Comparison of ENCODE assay signal across 1 cellular context in the genomic region with DNA sequence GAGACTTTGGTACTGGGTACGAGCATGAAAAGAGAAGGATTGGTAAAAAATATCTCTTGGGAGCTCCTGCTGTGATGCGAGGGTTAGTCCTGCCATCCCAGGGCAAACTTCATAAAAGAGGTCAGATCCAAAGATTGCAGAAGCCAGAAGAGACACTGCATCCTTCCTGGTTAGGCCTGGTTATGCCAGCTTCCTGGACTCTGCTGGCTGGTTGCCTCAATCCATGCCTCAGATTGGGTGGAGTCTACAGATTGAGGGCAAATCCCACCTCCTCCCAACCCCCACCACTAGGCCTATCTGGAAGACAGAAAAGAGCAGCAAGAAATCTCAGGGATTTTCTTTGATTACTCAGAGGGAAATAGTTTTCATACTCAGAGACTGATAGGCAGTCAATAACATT.
TF ChIP-seq lines count a peak whose summit lies in the region.

No MANE protein-coding gene starts in this region.

TF ChIP-seq in WTC11, 78 proteins besides CTCF, POLR2A, EP300 and RAD21 (continued from another document):
- TF ChIP-seq, protein P1, sequence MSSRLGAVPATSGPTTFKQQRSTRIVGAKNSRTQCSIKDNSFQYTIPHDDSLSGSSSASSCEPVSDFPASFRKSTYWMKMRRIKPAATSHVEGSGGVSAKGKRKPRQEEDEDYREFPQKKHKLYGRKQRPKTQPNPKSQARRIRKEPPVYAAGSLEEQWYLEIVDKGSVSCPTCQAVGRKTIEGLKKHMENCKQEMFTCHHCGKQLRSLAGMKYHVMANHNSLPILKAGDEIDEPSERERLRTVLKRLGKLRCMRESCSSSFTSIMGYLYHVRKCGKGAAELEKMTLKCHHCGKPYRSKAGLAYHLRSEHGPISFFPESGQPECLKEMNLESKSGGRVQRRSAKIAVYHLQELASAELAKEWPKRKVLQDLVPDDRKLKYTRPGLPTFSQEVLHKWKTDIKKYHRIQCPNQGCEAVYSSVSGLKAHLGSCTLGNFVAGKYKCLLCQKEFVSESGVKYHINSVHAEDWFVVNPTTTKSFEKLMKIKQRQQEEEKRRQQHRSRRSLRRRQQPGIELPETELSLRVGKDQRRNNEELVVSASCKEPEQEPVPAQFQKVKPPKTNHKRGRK (CRISPR knock-in tag; IDR thresholded peaks at IDR 0.05; ENCODE audit: borderline replicate concordance): no peak
- TF ChIP-seq NFATC4 (CRISPR knock-in tag; IDR thresholded peaks at IDR 0.05) (no peak), ETV6 (CRISPR knock-in tag; IDR thresholded peaks at IDR 0.05) (no peak), EMX1 (CRISPR knock-in tag; IDR thresholded peaks at IDR 0.05) (no peak), SP1 (CRISPR knock-in tag; conservative IDR thresholded peaks at IDR 0.05) (no peak), SMAD4 (CRISPR knock-in tag; IDR thresholded peaks at IDR 0.05) (no peak), ZNF671 (CRISPR knock-in tag; IDR thresholded peaks at IDR 0.05) (no peak), ELF4 (CRISPR knock-in tag; IDR thresholded peaks at IDR 0.05; ENCODE audit: low read depth) (no peak), GTF2I (CRISPR knock-in tag; conservative IDR thresholded peaks at IDR 0.05) (no peak), JUN (CRISPR knock-in tag; IDR thresholded peaks at IDR 0.05) (no peak)
- TF ChIP-seq, protein P2, sequence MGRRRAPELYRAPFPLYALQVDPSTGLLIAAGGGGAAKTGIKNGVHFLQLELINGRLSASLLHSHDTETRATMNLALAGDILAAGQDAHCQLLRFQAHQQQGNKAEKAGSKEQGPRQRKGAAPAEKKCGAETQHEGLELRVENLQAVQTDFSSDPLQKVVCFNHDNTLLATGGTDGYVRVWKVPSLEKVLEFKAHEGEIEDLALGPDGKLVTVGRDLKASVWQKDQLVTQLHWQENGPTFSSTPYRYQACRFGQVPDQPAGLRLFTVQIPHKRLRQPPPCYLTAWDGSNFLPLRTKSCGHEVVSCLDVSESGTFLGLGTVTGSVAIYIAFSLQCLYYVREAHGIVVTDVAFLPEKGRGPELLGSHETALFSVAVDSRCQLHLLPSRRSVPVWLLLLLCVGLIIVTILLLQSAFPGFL (CRISPR knock-in tag; IDR thresholded peaks at IDR 0.05; ENCODE audit: borderline replicate concordance): no peak
- TF ChIP-seq, protein P3, sequence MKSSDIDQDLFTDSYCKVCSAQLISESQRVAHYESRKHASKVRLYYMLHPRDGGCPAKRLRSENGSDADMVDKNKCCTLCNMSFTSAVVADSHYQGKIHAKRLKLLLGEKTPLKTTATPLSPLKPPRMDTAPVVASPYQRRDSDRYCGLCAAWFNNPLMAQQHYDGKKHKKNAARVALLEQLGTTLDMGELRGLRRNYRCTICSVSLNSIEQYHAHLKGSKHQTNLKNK (CRISPR knock-in tag; IDR thresholded peaks at IDR 0.05): no peak
